ENCODE assay signal across 8 cellular contexts in genomic region chrX:155880586-155881157, GRCh38. TPM values are rescaled to one million over a fixed set of nuclear protein-coding genes. Genes with fewer than 3 reads are reported as not detected.
DNase-seq lines count a peak whose midpoint lies in the region; ATAC-seq, FAIRE-seq and TF ChIP-seq lines count a peak whose summit lies in the region.

No MANE protein-coding gene starts in this region.

- in situ Hi-C loops in HepG2 (cut with HindIII; ENCODE audit: extremely low pct_ligation_motif_present, low pct_unique_long_range_greater_than_20kb): no loop called here

- BruUV-seq in HepG2 (replicated peaks; lab: Mats Ljungman, UMichigan): no TSS peak

- FAIRE-seq in HTR-8/SVneo (lab: Jason Lieb, UNC) (no peak), HepG2 (lab: Jason Lieb, UNC) (no peak)

- peaks cover 10% of the 10 kb centered on the region for H3K79me2 ChIP-seq in HepG2 (ENCODE audit: insufficient read depth, low read length)

- H3K9me3 ChIP-seq in HepG2 (ENCODE audit: low read length) (peaks cover 45% of the 10 kb centered on the region), tibial nerve (no peaks in the 10 kb centered on the region)

- H3K4me2 ChIP-seq in HepG2 (ENCODE audit: low read depth, low read length): peak overlapping the region; percentile 69

- POLR2A ChIA-PET in HepG2 (lab: Yijun Ruan, JAX): no interaction called here

- ATAC-seq in HepG2: peak; percentile 43
- no peak for ATAC-seq in GM21515 (IDR thresholded peaks at IDR 0.05; ENCODE audit: unreplicated experiment)

- CTCF ChIA-PET in HepG2 (lab: Yijun Ruan, JAX; ENCODE audit: low intra/inter-chr PET ratio, low total read pairs): no interaction called here

- intact Hi-C loops in HepG2 (cut with micrococcal nuclease; ENCODE audit: unreplicated experiment): no loop called here

- DNase-seq in GM12865 (ENCODE audit: low read depth): no peak
- DNase-seq in HTR-8/SVneo (ENCODE audit: insufficient read length, low spot score): peak; percentile 21
- peak; percentile 13 for DNase-seq in astrocyte of the hippocampus (ENCODE audit: low read depth, low spot score)
- DNase-seq in HepG2 (ENCODE audit: low spot score): no peak
- DNase-seq in tibial nerve (ENCODE audit: low spot score in 2 of 2): no peak
- DNase-seq in GM10266 (ENCODE audit: extremely low spot score): no peak
- no peak for DNase-seq in NCI-H2029 (lab: John Stamatoyannopoulos, UW)

- TF ChIP-seq CTCF in GM12865 (IDR thresholded peaks at IDR 0.05; ENCODE audit: insufficient read depth, low read depth, low read length, missing control alignments) (no peak), HepG2 (CRISPR knock-in tag; IDR thresholded peaks at IDR 0.05) (no peak), tibial nerve (IDR thresholded peaks at IDR 0.05) (no peak), GM10266 (IDR thresholded peaks at IDR 0.05; ENCODE audit: control insufficient read depth, insufficient read depth, low read depth, missing control alignments) (no peak)

- H3K4me1 ChIP-seq in HepG2 (ENCODE audit: insufficient read depth, low read length): no peaks in the 10 kb centered on the region
- H3K4me1 ChIP-seq in tibial nerve: peaks cover 0 to 19% (median 0%) of the 10 kb centered on the region in 4 donors

- peak overlapping the region; percentile 20 for H2AFZ ChIP-seq in HepG2 (ENCODE audit: low read length)

- WGBS in HepG2 (ENCODE audit: low lambda C conversion rate): 21% methylated on average over 13 of the region's 13 CpGs
- WGBS in tibial nerve, 2 donors: 33 to 39% methylated on average over 13 of the region's 13 CpGs

- peak overlapping the region; percentile 44; the same call in 1 of the 2 replicates for H3K9ac ChIP-seq in HepG2 (ENCODE audit: insufficient read depth, low read depth, low read length)

- no peaks in the 10 kb centered on the region for H4K20me1 ChIP-seq in HepG2 (ENCODE audit: insufficient read depth, low read length)

- TF ChIP-seq EP300 in HepG2 (IDR thresholded peaks at IDR 0.05; ENCODE audit: low read depth in 2 of 2, low read length in 2 of 2) (no peak), HepG2 (CRISPR knock-in tag; IDR thresholded peaks at IDR 0.05; ENCODE audit: borderline replicate concordance) (no peak), tibial nerve (IDR thresholded peaks at IDR 0.05) (no peak)

- H3K27me3 ChIP-seq in HepG2 (ENCODE audit: control insufficient read depth in 1 of 2, insufficient read depth in 2 of 2, low read length in 2 of 2): peaks cover 0 to 1% of the 10 kb centered on the region in 2 experiments; a peak in 1 of 5 replicates
- no peaks in the 10 kb centered on the region for H3K27me3 ChIP-seq in tibial nerve

- no peak overlapping the region for H3K27ac ChIP-seq in HepG2 (ENCODE audit: extremely low read length, insufficient read depth, low read length)
- H3K27ac ChIP-seq in tibial nerve: peak overlapping the region in 3 of 4 donors; percentile 72 to 85 (median 84)

- H3K36me3 ChIP-seq in HepG2 (replicated peaks in 1 of 2; ENCODE audit: control insufficient read depth in 1 of 2, insufficient read depth in 2 of 2, low read length in 2 of 2): no peaks in the 10 kb centered on the region
- no peaks in the 10 kb centered on the region for H3K36me3 ChIP-seq in tibial nerve

- H3K4me3 ChIP-seq in GM12865 (ENCODE audit: low read depth, low read length) (peak overlapping the region; percentile 84), HepG2 (replicated peaks in 1 of 3; ENCODE audit: insufficient read depth in 1 of 3, low read depth in 2 of 3, low read length in 3 of 3) (peak overlapping the region; percentile 63 to 92 (median 85)), tibial nerve (peak overlapping the region; percentile 53 to 70 (median 62))

- TF ChIP-seq POLR2A in HepG2 (IDR thresholded peaks at IDR 0.05; ENCODE audit: insufficient read depth in 1 of 2, low read depth in 2 of 2, low read length in 2 of 2): no peak
- no peak for TF ChIP-seq POLR2A in tibial nerve (IDR thresholded peaks at IDR 0.05)

- TF ChIP-seq RAD21 in HepG2 (CRISPR knock-in tag; IDR thresholded peaks at IDR 0.05): no peak

TF ChIP-seq in HepG2, 621 proteins besides CTCF, POLR2A, EP300 and RAD21:
- no peak for TF ChIP-seq CERS6 (CRISPR knock-in tag; IDR thresholded peaks at IDR 0.05)
- TF ChIP-seq ZNF580 (CRISPR knock-in tag; IDR thresholded peaks at IDR 0.05; ENCODE audit: borderline replicate concordance, low read depth): no peak
- no peak for TF ChIP-seq NFIB (CRISPR knock-in tag; IDR thresholded peaks at IDR 0.05; ENCODE audit: borderline replicate concordance)
- TF ChIP-seq PTBP1 (IDR thresholded peaks at IDR 0.05; ENCODE audit: low read depth, low read length, poor library complexity, severe bottlenecking): no peak

RNA-seq across cellular contexts. Expression of gene VAMP7, which starts 0.5 kb away (rescaled TPM):
- 20.7 and 34.7 TPM in 2 replicates for total RNA-seq in HepG2 (2016; rRNA removed; fragmentation: Illumina TruSeq; extraction: Trizol)
- total RNA-seq in HepG2 (2016; cell fraction: cytosol; rRNA removed; fragmentation: Illumina TruSeq; extraction: Trizol; ENCODE audit: low read depth): 4.2 and 6.3 TPM in 2 replicates
- 19.6 and 32.2 TPM in 2 replicates for total RNA-seq in HepG2 (2016; cell fraction: insoluble cytoplasmic fraction; rRNA removed; fragmentation: Illumina TruSeq; extraction: Trizol)
- 18.7 and 19.2 TPM in 2 replicates for total RNA-seq in HepG2 (2016; cell fraction: membrane; rRNA removed; fragmentation: Illumina TruSeq; extraction: Trizol)
- 10.8 and 11.2 TPM in 2 replicates for total RNA-seq in HepG2 (2016; cell fraction: nucleus; rRNA removed; fragmentation: Illumina TruSeq; extraction: Trizol)
- polyA plus RNA-seq in HepG2 (2011; rRNA removed): 9.5 and 13.4 TPM in 2 replicates
- 5.3 and 8.9 TPM in 2 replicates for polyA plus RNA-seq in HepG2 (2011; cell fraction: cytosol; rRNA removed)
- polyA plus RNA-seq in HepG2 (2011; cell fraction: nucleus; rRNA removed): 2.7 and 3.3 TPM in 2 replicates
- polyA plus RNA-seq in HepG2 (2012): 10.9 and 11.7 TPM in 2 replicates
- 5.4 and 7.4 TPM in 2 replicates for polyA plus RNA-seq in HepG2 (2016; cell fraction: cytosol; fragmentation: Illumina TruSeq; extraction: Trizol; ENCODE audit: low read depth)
- 35.9 and 37.3 TPM in 2 replicates for polyA plus RNA-seq in HepG2 (2016; cell fraction: insoluble cytoplasmic fraction; fragmentation: Illumina TruSeq; extraction: Trizol; ENCODE audit: low read depth)
- polyA plus RNA-seq in HepG2 (2016; cell fraction: membrane; fragmentation: Illumina TruSeq; extraction: Trizol; ENCODE audit: low read depth): 18.4 and 18.9 TPM in 2 replicates
- polyA plus RNA-seq in HepG2 (2016; cell fraction: nucleus; fragmentation: Illumina TruSeq; extraction: Trizol; ENCODE audit: insufficient read depth, low read depth): 13.1 and 14.2 TPM in 2 replicates
- 6.3 and 20.7 TPM in 2 replicates for polyA minus RNA-seq in HepG2 (2011; rRNA and poly(A)+ RNA removed; ENCODE audit: low replicate concordance)
- 8.2 and 9.6 TPM in 2 replicates for polyA minus RNA-seq in HepG2 (2011; cell fraction: cytosol; rRNA and poly(A)+ RNA removed)
- 10.6 and 11.4 TPM in 2 replicates for polyA minus RNA-seq in HepG2 (2011; cell fraction: nucleus; rRNA and poly(A)+ RNA removed)
- total RNA-seq in tibial nerve: 10 to 100 TPM; 24.9 to 32.1 (median 25.5) TPM

Comparison
In these comparisons a context has a peak if more than half of its experiments do, and no peak if none do; other contexts are left out.
1. DNase-seq: peak in HTR-8/SVneo (single experiment) and astrocyte of the hippocampus (single experiment); none in GM12865 (single experiment), HepG2 (single experiment), tibial nerve (0 of 2), GM10266 (single experiment) and NCI-H2029 (single experiment).
2. Peak in every context shown above with its lines, with median percentiles within 50 percentile points of each other: H3K4me3 ChIP-seq.